1 cellular context compared by ENCODE assay signal in genomic region chr9:94623253-94623652, GRCh38.
TF ChIP-seq lines count a peak whose summit lies in the region.

No MANE protein-coding gene starts in this region.

TF ChIP-seq in HepG2, 621 proteins besides CTCF, POLR2A, EP300 and RAD21 (continued from another document and continues in another):
- TF ChIP-seq, protein P1, sequence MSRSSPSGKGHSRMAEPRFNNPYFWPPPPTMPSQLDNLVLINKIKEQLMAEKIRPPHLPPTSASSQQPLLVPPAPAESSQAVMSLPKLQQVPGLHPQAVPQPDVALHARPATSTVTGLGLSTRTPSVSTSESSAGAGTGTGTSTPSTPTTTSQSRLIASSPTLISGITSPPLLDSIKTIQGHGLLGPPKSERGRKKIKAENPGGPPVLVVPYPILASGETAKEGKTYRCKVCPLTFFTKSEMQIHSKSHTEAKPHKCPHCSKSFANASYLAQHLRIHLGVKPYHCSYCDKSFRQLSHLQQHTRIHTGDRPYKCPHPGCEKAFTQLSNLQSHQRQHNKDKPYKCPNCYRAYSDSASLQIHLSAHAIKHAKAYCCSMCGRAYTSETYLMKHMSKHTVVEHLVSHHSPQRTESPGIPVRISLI (CRISPR knock-in tag; IDR thresholded peaks at IDR 0.05; ENCODE audit: borderline replicate concordance) = no peak
- TF ChIP-seq ZMYM3 (CRISPR knock-in tag; IDR thresholded peaks at IDR 0.05) (peak; percentile 74; the same call in 1 of the 2 replicates), NFIC (IDR thresholded peaks at IDR 0.05; ENCODE audit: low read length) (no peak), MTF2 (CRISPR knock-in tag; IDR thresholded peaks at IDR 0.05; ENCODE audit: borderline replicate concordance) (no peak), SMAD1 (CRISPR knock-in tag; IDR thresholded peaks at IDR 0.05; ENCODE audit: borderline replicate concordance, low read depth) (no peak), ZNF816 (CRISPR knock-in tag; IDR thresholded peaks at IDR 0.05; ENCODE audit: borderline replicate concordance) (no peak), NRL (CRISPR knock-in tag; IDR thresholded peaks at IDR 0.05; ENCODE audit: borderline replicate concordance) (no peak), TARDBP (CRISPR knock-in tag; IDR thresholded peaks at IDR 0.05) (no peak), FLYWCH1 (CRISPR knock-in tag; IDR thresholded peaks at IDR 0.05) (no peak), ELF4 (CRISPR knock-in tag; IDR thresholded peaks at IDR 0.05; ENCODE audit: borderline replicate concordance) (no peak), ARNT2 (CRISPR knock-in tag; IDR thresholded peaks at IDR 0.05; ENCODE audit: low read depth) (no peak), NCOA2 (CRISPR knock-in tag; IDR thresholded peaks at IDR 0.05) (no peak), ZBTB37 (CRISPR knock-in tag; IDR thresholded peaks at IDR 0.05) (no peak), ZNF354B (CRISPR knock-in tag; IDR thresholded peaks at IDR 0.05) (no peak), GFI1 (CRISPR knock-in tag; IDR thresholded peaks at IDR 0.05; ENCODE audit: borderline replicate concordance) (no peak), PRPF4 (IDR thresholded peaks at IDR 0.05; ENCODE audit: low read depth, low read length, poor library complexity, severe bottlenecking) (no peak), ZNF670 (CRISPR knock-in tag; IDR thresholded peaks at IDR 0.05; ENCODE audit: borderline replicate concordance) (no peak), ZNF17 (CRISPR knock-in tag; IDR thresholded peaks at IDR 0.05) (no peak), RORA (CRISPR knock-in tag; IDR thresholded peaks at IDR 0.05) (no peak), ZNF33B (CRISPR knock-in tag; IDR thresholded peaks at IDR 0.05) (no peak; the same call in 1 of the 2 replicates), ZNF563 (CRISPR knock-in tag; IDR thresholded peaks at IDR 0.05) (no peak), MED1 (CRISPR knock-in tag; IDR thresholded peaks at IDR 0.05) (peak; percentile 39; the same call in 1 of the 2 replicates), GPBP1L1 (CRISPR knock-in tag; IDR thresholded peaks at IDR 0.05) (no peak), ZNF704 (CRISPR knock-in tag; IDR thresholded peaks at IDR 0.05; ENCODE audit: borderline replicate concordance) (no peak), ZNF800 (CRISPR knock-in tag; IDR thresholded peaks at IDR 0.05) (no peak), ARNTL (CRISPR knock-in tag; IDR thresholded peaks at IDR 0.05) (0 out of 2 replicates have a peak, but pooled peaks have one; percentile 30), ZNF710 (CRISPR knock-in tag; IDR thresholded peaks at IDR 0.05; ENCODE audit: borderline replicate concordance) (no peak), SAP130 (CRISPR knock-in tag; IDR thresholded peaks at IDR 0.05; ENCODE audit: low read depth) (peak; percentile 72), ZNF782 (CRISPR knock-in tag; IDR thresholded peaks at IDR 0.05; ENCODE audit: borderline replicate concordance) (no peak), ZSCAN29 (CRISPR knock-in tag; conservative IDR thresholded peaks at IDR 0.05) (no peak), RBM39 (IDR thresholded peaks at IDR 0.05; ENCODE audit: low read depth, low read length, poor library complexity, severe bottlenecking) (no peak), HDAC1 (CRISPR knock-in tag; IDR thresholded peaks at IDR 0.05) (peak; percentile 57), TGIF2 (CRISPR knock-in tag; IDR thresholded peaks at IDR 0.05) (peak; percentile 26; the same call in 1 of the 2 replicates), ZNF749 (CRISPR knock-in tag; IDR thresholded peaks at IDR 0.05; ENCODE audit: borderline replicate concordance) (no peak), RBFOX2 (IDR thresholded peaks at IDR 0.05; ENCODE audit: low read depth, low read length) (no peak), TCF7L2 (IDR thresholded peaks at IDR 0.05; ENCODE audit: low read depth, low read length) (no peak), ZFAT (CRISPR knock-in tag; conservative IDR thresholded peaks at IDR 0.05) (no peak), ZBTB21 (CRISPR knock-in tag; IDR thresholded peaks at IDR 0.05) (no peak), ZNF776 (CRISPR knock-in tag; IDR thresholded peaks at IDR 0.05) (no peak)
- TF ChIP-seq, protein P2, sequence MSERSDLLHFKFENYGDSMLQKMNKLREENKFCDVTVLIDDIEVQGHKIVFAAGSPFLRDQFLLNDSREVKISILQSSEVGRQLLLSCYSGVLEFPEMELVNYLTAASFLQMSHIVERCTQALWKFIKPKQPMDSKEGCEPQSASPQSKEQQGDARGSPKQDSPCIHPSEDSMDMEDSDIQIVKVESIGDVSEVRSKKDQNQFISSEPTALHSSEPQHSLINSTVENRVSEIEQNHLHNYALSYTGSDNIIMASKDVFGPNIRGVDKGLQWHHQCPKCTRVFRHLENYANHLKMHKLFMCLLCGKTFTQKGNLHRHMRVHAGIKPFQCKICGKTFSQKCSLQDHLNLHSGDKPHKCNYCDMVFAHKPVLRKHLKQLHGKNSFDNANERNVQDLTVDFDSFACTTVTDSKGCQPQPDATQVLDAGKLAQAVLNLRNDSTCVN (CRISPR knock-in tag; IDR thresholded peaks at IDR 0.05; ENCODE audit: borderline replicate concordance) = no peak
- TF ChIP-seq, protein P3, sequence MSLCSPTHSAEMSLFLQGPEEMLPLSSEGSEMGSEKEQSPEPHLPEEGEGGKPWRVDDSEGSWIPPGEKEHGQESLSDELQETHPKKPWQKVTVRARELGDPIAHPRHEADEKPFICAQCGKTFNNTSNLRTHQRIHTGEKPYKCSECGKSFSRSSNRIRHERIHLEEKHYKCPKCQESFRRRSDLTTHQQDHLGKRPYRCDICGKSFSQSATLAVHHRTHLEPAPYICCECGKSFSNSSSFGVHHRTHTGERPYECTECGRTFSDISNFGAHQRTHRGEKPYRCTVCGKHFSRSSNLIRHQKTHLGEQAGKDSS (CRISPR knock-in tag; IDR thresholded peaks at IDR 0.05; ENCODE audit: borderline replicate concordance, low read depth) = peak; percentile 51; the same call in 1 of the 2 replicates
- TF ChIP-seq, protein P4, sequence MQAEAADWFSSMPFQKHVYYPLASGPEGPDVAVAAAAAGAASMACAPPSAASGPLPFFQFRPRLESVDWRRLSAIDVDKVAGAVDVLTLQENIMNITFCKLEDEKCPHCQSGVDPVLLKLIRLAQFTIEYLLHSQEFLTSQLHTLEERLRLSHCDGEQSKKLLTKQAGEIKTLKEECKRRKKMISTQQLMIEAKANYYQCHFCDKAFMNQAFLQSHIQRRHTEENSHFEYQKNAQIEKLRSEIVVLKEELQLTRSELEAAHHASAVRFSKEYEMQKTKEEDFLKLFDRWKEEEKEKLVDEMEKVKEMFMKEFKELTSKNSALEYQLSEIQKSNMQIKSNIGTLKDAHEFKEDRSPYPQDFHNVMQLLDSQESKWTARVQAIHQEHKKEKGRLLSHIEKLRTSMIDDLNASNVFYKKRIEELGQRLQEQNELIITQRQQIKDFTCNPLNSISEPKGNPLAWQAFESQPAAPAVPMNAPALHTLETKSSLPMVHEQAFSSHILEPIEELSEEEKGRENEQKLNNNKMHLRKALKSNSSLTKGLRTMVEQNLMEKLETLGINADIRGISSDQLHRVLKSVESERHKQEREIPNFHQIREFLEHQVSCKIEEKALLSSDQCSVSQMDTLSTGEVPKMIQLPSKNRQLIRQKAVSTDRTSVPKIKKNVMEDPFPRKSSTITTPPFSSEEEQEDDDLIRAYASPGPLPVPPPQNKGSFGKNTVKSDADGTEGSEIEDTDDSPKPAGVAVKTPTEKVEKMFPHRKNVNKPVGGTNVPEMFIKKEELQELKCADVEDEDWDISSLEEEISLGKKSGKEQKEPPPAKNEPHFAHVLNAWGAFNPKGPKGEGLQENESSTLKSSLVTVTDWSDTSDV (CRISPR knock-in tag; IDR thresholded peaks at IDR 0.05) = no peak
- TF ChIP-seq, protein P5, sequence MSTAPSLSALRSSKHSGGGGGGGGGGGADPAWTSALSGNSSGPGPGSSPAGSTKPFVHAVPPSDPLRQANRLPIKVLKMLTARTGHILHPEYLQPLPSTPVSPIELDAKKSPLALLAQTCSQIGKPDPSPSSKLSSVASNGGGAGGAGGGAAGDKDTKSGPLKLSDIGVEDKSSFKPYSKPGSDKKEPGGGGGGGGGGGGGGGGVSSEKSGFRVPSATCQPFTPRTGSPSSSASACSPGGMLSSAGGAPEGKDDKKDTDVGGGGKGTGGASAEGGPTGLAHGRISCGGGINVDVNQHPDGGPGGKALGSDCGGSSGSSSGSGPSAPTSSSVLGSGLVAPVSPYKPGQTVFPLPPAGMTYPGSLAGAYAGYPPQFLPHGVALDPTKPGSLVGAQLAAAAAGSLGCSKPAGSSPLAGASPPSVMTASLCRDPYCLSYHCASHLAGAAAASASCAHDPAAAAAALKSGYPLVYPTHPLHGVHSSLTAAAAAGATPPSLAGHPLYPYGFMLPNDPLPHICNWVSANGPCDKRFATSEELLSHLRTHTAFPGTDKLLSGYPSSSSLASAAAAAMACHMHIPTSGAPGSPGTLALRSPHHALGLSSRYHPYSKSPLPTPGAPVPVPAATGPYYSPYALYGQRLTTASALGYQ (CRISPR knock-in tag; IDR thresholded peaks at IDR 0.05) = no peak
- TF ChIP-seq, protein P6, sequence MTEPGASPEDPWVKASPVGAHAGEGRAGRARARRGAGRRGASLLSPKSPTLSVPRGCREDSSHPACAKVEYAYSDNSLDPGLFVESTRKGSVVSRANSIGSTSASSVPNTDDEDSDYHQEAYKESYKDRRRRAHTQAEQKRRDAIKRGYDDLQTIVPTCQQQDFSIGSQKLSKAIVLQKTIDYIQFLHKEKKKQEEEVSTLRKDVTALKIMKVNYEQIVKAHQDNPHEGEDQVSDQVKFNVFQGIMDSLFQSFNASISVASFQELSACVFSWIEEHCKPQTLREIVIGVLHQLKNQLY (CRISPR knock-in tag; IDR thresholded peaks at IDR 0.05) = no peak
- TF ChIP-seq, protein P7, sequence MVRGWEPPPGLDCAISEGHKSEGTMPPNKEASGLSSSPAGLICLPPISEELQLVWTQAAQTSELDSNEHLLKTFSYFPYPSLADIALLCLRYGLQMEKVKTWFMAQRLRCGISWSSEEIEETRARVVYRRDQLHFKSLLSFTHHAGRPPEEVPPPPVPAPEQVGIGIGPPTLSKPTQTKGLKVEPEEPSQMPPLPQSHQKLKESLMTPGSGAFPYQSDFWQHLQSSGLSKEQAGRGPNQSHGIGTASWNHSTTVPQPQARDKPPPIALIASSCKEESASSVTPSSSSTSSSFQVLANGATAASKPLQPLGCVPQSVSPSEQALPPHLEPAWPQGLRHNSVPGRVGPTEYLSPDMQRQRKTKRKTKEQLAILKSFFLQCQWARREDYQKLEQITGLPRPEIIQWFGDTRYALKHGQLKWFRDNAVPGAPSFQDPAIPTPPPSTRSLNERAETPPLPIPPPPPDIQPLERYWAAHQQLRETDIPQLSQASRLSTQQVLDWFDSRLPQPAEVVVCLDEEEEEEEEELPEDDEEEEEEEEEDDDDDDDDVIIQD (CRISPR knock-in tag; IDR thresholded peaks at IDR 0.05; ENCODE audit: low read depth) = peak; percentile 46; the same call in 1 of the 2 replicates
